In genomic region chr9:94805585-94805984, GRCh38 we compare ENCODE assay signal across 9 cellular contexts.
A peak's percentile ranks its signal among the peaks of the same experiment; 100 is the strongest.
DNase-seq lines count a peak whose midpoint lies in the region; ATAC-seq, FAIRE-seq and TF ChIP-seq lines count a peak whose summit lies in the region.
"Had no signal": no experiment of that assay in that cellular context is flagged by ENCODE, and none has a peak within 500 bp of the region (broad histone marks: within the 10 kb centered on the region; RNA-seq: fewer than 3 reads in every experiment).

No MANE protein-coding gene starts in this region.

- H3K4me1 Mint-ChIP-seq in activated naive CD4-positive, alpha-beta T cell treated with anti-CD3 and anti-CD28 coated beads, Interleukin-2, amount 10 ng/mL, durations not matched to agents 7 days and 5 days: peaks cover 21% of the 10 kb centered on the region

- H3K27ac Mint-ChIP-seq in activated naive CD4-positive, alpha-beta T cell treated with anti-CD3 and anti-CD28 coated beads, Interleukin-2, amount 10 ng/mL, durations not matched to agents 7 days and 5 days: no peak overlapping the region

- 5% methylated on average over 3 of the region's 3 CpGs for WGBS in suprapubic skin

- H3K27me3 ChIP-seq in SJSA1 (replicated peaks) (no peaks in the 10 kb centered on the region), left ventricle myocardium inferior (ENCODE audit: low read depth) (no peaks in the 10 kb centered on the region), suprapubic skin (no peaks in the 10 kb centered on the region)

- H3K27ac ChIP-seq in SJSA1 (peak overlapping the region; percentile 72), left ventricle myocardium inferior (replicated peaks) (peak overlapping the region; percentile 58), suprapubic skin (peak overlapping the region; percentile 94)

- CTCF ChIA-PET in activated naive CD4-positive, alpha-beta T cell treated with anti-CD3 and anti-CD28 coated beads, Interleukin-2, amount 10 ng/mL, durations not matched to agents 7 days and 5 days (lab: Charles Lee): no interaction called here

- H3K9me3 ChIP-seq in SJSA1 (replicated peaks) (no peaks in the 10 kb centered on the region), left ventricle myocardium inferior (replicated peaks) (no peaks in the 10 kb centered on the region), suprapubic skin (no peaks in the 10 kb centered on the region)

- no peak for ATAC-seq in HG03025 (IDR thresholded peaks at IDR 0.05; ENCODE audit: low FRiP score, unreplicated experiment)

- no peak for TF ChIP-seq CTCF in left ventricle myocardium inferior (IDR thresholded peaks at IDR 0.05; ENCODE audit: borderline replicate concordance)
- no peak for TF ChIP-seq CTCF in suprapubic skin (IDR thresholded peaks at IDR 0.05)

- H3K27me3 Mint-ChIP-seq in activated naive CD4-positive, alpha-beta T cell treated with anti-CD3 and anti-CD28 coated beads, Interleukin-2, amount 10 ng/mL, durations not matched to agents 7 days and 5 days: no peaks in the 10 kb centered on the region

- H3K4me3 ChIP-seq in SJSA1: no peak overlapping the region
- H3K4me3 ChIP-seq in left ventricle myocardium inferior: no peak overlapping the region
- no peak overlapping the region for H3K4me3 ChIP-seq in suprapubic skin

- no peak for TF ChIP-seq EP300 in suprapubic skin (IDR thresholded peaks at IDR 0.05)

- H3K36me3 Mint-ChIP-seq in activated naive CD4-positive, alpha-beta T cell treated with anti-CD3 and anti-CD28 coated beads, Interleukin-2, amount 10 ng/mL, durations not matched to agents 7 days and 5 days: peaks cover 30% of the 10 kb centered on the region

- DNase-seq in HTR-8/SVneo (ENCODE audit: insufficient read length, low spot score): peak; percentile 29
- peak; percentile 68 to 82 for DNase-seq in SJSA1 (ENCODE audit: low read depth in 1 of 2, low spot score in 2 of 2)
- DNase-seq in left ventricle myocardium inferior: no peak
- DNase-seq in suprapubic skin (ENCODE audit: low spot score in 2 of 2): no peak
- no peak for DNase-seq in activated naive CD4-positive, alpha-beta T cell treated with anti-CD3 and anti-CD28 coated beads, Interleukin-2, amount 10 ng/mL, durations not matched to agents 7 days and 5 days
- no peak for DNase-seq in activated CD4-positive, CD25-positive, alpha-beta regulatory T cell (lab: John Stamatoyannopoulos, UW)
- no peak for DNase-seq in activated CD4-positive, alpha-beta T cell treated with anti-CD3 and anti-CD28 coated beads, Interleukin-2, amount 50 U/mL, for 1 hour
- DNase-seq: stimulated activated CD4-positive, alpha-beta T cell treated with anti-CD3 and anti-CD28 coated beads, Interleukin-4, amount 100 ng/mL, for 24 hours had no signal

- no peak for TF ChIP-seq POLR2A in suprapubic skin (IDR thresholded peaks at IDR 0.05)

- no peaks in the 10 kb centered on the region for H3K9me3 Mint-ChIP-seq in activated naive CD4-positive, alpha-beta T cell treated with anti-CD3 and anti-CD28 coated beads, Interleukin-2, amount 10 ng/mL, durations not matched to agents 7 days and 5 days

- intact Hi-C loops in left ventricle myocardium inferior (cut with micrococcal nuclease): no loop called here

- H3K4me3 Mint-ChIP-seq in activated naive CD4-positive, alpha-beta T cell treated with anti-CD3 and anti-CD28 coated beads, Interleukin-2, amount 10 ng/mL, durations not matched to agents 7 days and 5 days: no peak overlapping the region

- H3K36me3 ChIP-seq in SJSA1 (peaks cover 31% of the 10 kb centered on the region), left ventricle myocardium inferior (peaks cover 14% of the 10 kb centered on the region), suprapubic skin (no peaks in the 10 kb centered on the region)

- FAIRE-seq in HTR-8/SVneo (lab: Jason Lieb, UNC): no peak

- H3K4me1 ChIP-seq in SJSA1 (replicated peaks): peaks cover 62% of the 10 kb centered on the region
- peaks cover 75% of the 10 kb centered on the region for H3K4me1 ChIP-seq in left ventricle myocardium inferior
- H3K4me1 ChIP-seq in suprapubic skin: peaks cover 78% of the 10 kb centered on the region

Comparison
In these comparisons a context has a peak if more than half of its experiments do, and no peak if none do; other contexts are left out.
1. DNase-seq: peak in HTR-8/SVneo (single experiment) and SJSA1 (2 of 2); none in left ventricle myocardium inferior (single experiment), suprapubic skin (0 of 2), activated naive CD4-positive, alpha-beta T cell treated with anti-CD3 and anti-CD28 coated beads, Interleukin-2, amount 10 ng/mL, durations not matched to agents 7 days and 5 days (single experiment), activated CD4-positive, CD25-positive, alpha-beta regulatory T cell (0 of 4) and activated CD4-positive, alpha-beta T cell treated with anti-CD3 and anti-CD28 coated beads, Interleukin-2, amount 50 U/mL, for 1 hour (single experiment).
2. Peak in every context shown above with its lines, with median percentiles within 50 percentile points of each other: H3K27ac ChIP-seq.